In genomic region chr13:106348032-106348431, GRCh38 we compare ENCODE assay signal across 13 cellular contexts.
DNase-seq lines count a peak whose midpoint lies in the region; ATAC-seq and TF ChIP-seq lines count a peak whose summit lies in the region.
"Had no signal": no experiment of that assay in that cellular context is flagged by ENCODE, and none has a peak within 500 bp of the region (broad histone marks: within the 10 kb centered on the region; RNA-seq: fewer than 3 reads in every experiment).

No MANE protein-coding gene starts in this region.

- CTCF ChIA-PET in WTC11 (lab: Charles Lee), result interaction anchor here (0.9 kb wide), 1 partner anchor 34 kb away, joined by 3 read pairs; no protein-coding TSS in a partner anchor

- H3K27ac Mint-ChIP-seq in WTC11 (no peak overlapping the region), type B pancreatic cell (peak overlapping the region; percentile 73), nephron progenitor cell (no peak overlapping the region)
- H3K27ac Mint-ChIP-seq: memory B cell; stimulated activated naive B cell treated with anti-CD40 and anti-IgM and Interleukin-4, amounts not matched to agents 10 μg/mL and 1 μg/mL and 100 μg/mL, for 72 hours had no signal

- H3K27me3 Mint-ChIP-seq in WTC11 (ENCODE audit: low read depth) (peaks cover 23% of the 10 kb centered on the region), type B pancreatic cell (peaks cover 19% of the 10 kb centered on the region), nephron progenitor cell (ENCODE audit: low read depth, poor library complexity) (peaks cover 4% of the 10 kb centered on the region)
- H3K27me3 Mint-ChIP-seq: memory B cell had no signal

- no peaks in the 10 kb centered on the region for H3K9me2 ChIP-seq in hepatocyte (replicated peaks; ENCODE audit: insufficient read depth)

- H3K9me3 ChIP-seq in hepatocyte (ENCODE audit: low read depth), result no peaks in the 10 kb centered on the region
- H3K9me3 ChIP-seq: esophagus muscularis mucosa had no signal

- 31% methylated on average over 3 of the region's 3 CpGs for WGBS in hepatocyte (ENCODE audit: low lambda C conversion rate, missing lambda C conversion rate)

- DNase-seq in NCI-H748 (lab: John Stamatoyannopoulos, UW; ENCODE audit: unreplicated experiment), result peak; percentile 6
- DNase-seq in NCI-H748 treated with DMSO at 0.1 percent for 48 hours (lab: John Stamatoyannopoulos, UW), result no peak
- DNase-seq in WTC11 (ENCODE audit: low spot score), result no peak
- DNase-seq in hepatocyte (ENCODE audit: low spot score), result peak; percentile 55
- no peak for DNase-seq in type B pancreatic cell (ENCODE audit: extremely low spot score, unreplicated experiment)
- DNase-seq in nephron progenitor cell, result no peak
- no peak for DNase-seq in NCI-H2107 treated with DMSO at 0.1 percent for 48 hours (lab: John Stamatoyannopoulos, UW; ENCODE audit: unreplicated experiment)
- DNase-seq: NCI-H446; stimulated activated naive B cell treated with anti-CD40 and anti-IgM and Interleukin-4, amounts not matched to agents 10 μg/mL and 1 μg/mL and 100 μg/mL, for 72 hours; SW 1271 had no signal

- no peak overlapping the region for H3K4me3 ChIP-seq in hepatocyte

- no peaks in the 10 kb centered on the region for H3K36me3 ChIP-seq in hepatocyte (replicated peaks; ENCODE audit: insufficient read depth, low read depth)
- H3K36me3 ChIP-seq: esophagus muscularis mucosa had no signal

- peak; percentile 23 for ATAC-seq in WTC11
- no peak for ATAC-seq in GM18858 (IDR thresholded peaks at IDR 0.05; ENCODE audit: unreplicated experiment)
- ATAC-seq: stimulated activated naive B cell treated with anti-CD40 and anti-IgM and Interleukin-4, amounts not matched to agents 10 μg/mL and 1 μg/mL and 100 μg/mL, for 72 hours had no signal

- peak overlapping the region; percentile 82 for H3K27ac ChIP-seq in hepatocyte
- H3K27ac ChIP-seq: esophagus muscularis mucosa had no signal

- H3K4me3 Mint-ChIP-seq in WTC11, result no peak overlapping the region
- H3K4me3 Mint-ChIP-seq in type B pancreatic cell, result peak overlapping the region; percentile 69
- H3K4me3 Mint-ChIP-seq in nephron progenitor cell, result no peak overlapping the region
- H3K4me3 Mint-ChIP-seq: memory B cell; stimulated activated naive B cell treated with anti-CD40 and anti-IgM and Interleukin-4, amounts not matched to agents 10 μg/mL and 1 μg/mL and 100 μg/mL, for 72 hours had no signal

- H2AFZ ChIP-seq in hepatocyte, result no peak overlapping the region

- H3K27me3 ChIP-seq in hepatocyte, result no peaks in the 10 kb centered on the region

- POLR2A ChIA-PET in WTC11 (lab: Charles Lee), result no interaction called here

- H3K9me3 Mint-ChIP-seq in WTC11 (no peaks in the 10 kb centered on the region), type B pancreatic cell (no peaks in the 10 kb centered on the region), nephron progenitor cell (peaks cover 2% of the 10 kb centered on the region)
- H3K9me3 Mint-ChIP-seq: memory B cell; stimulated activated naive B cell treated with anti-CD40 and anti-IgM and Interleukin-4, amounts not matched to agents 10 μg/mL and 1 μg/mL and 100 μg/mL, for 72 hours had no signal

- no peaks in the 10 kb centered on the region for H4K20me1 ChIP-seq in hepatocyte (ENCODE audit: insufficient read depth, poor library complexity, severe bottlenecking)

- H3K4me1 Mint-ChIP-seq in WTC11, result peaks cover 55% of the 10 kb centered on the region
- peaks cover 36% of the 10 kb centered on the region for H3K4me1 Mint-ChIP-seq in type B pancreatic cell (ENCODE audit: unreplicated experiment)
- peaks cover 51% of the 10 kb centered on the region for H3K4me1 Mint-ChIP-seq in nephron progenitor cell
- H3K4me1 Mint-ChIP-seq: memory B cell; stimulated activated naive B cell treated with anti-CD40 and anti-IgM and Interleukin-4, amounts not matched to agents 10 μg/mL and 1 μg/mL and 100 μg/mL, for 72 hours had no signal

- H3K36me3 Mint-ChIP-seq in WTC11 (no peaks in the 10 kb centered on the region), type B pancreatic cell (no peaks in the 10 kb centered on the region), nephron progenitor cell (ENCODE audit: low read depth) (no peaks in the 10 kb centered on the region)
- H3K36me3 Mint-ChIP-seq: memory B cell; stimulated activated naive B cell treated with anti-CD40 and anti-IgM and Interleukin-4, amounts not matched to agents 10 μg/mL and 1 μg/mL and 100 μg/mL, for 72 hours had no signal

- H3K4me1 ChIP-seq in hepatocyte (ENCODE audit: insufficient read depth), result peaks cover 16% of the 10 kb centered on the region

- no peaks in the 10 kb centered on the region for H3K79me2 ChIP-seq in hepatocyte

- TF ChIP-seq CTCF in WTC11 (IDR thresholded peaks at IDR 0.05), result no peak
- TF ChIP-seq CTCF in hepatocyte (IDR thresholded peaks at IDR 0.05; ENCODE audit: poor library complexity), result no peak
- no peak for TF ChIP-seq CTCF in type B pancreatic cell (conservative IDR thresholded peaks at IDR 0.05)
- no peak for TF ChIP-seq CTCF in nephron progenitor cell (IDR thresholded peaks at IDR 0.05)

- peak overlapping the region; percentile 86 for H3K4me2 ChIP-seq in hepatocyte

TF ChIP-seq in WTC11, 78 proteins besides CTCF, POLR2A, EP300 and RAD21:
- TF ChIP-seq NFE2L1 (CRISPR knock-in tag; IDR thresholded peaks at IDR 0.05) (no peak), JUN (CRISPR knock-in tag; IDR thresholded peaks at IDR 0.05) (no peak), FOXP1 (CRISPR knock-in tag; IDR thresholded peaks at IDR 0.05; ENCODE audit: borderline replicate concordance) (no peak), TEAD4 (CRISPR knock-in tag; IDR thresholded peaks at IDR 0.05) (no peak), ATF3 (CRISPR knock-in tag; conservative IDR thresholded peaks at IDR 0.05) (no peak), ZNF219 (CRISPR knock-in tag; IDR thresholded peaks at IDR 0.05; ENCODE audit: borderline replicate concordance) (no peak), ZNF121 (CRISPR knock-in tag; IDR thresholded peaks at IDR 0.05) (no peak), GTF2I (CRISPR knock-in tag; conservative IDR thresholded peaks at IDR 0.05) (no peak), ZNF263 (CRISPR knock-in tag; IDR thresholded peaks at IDR 0.05; ENCODE audit: low read depth) (no peak)

Comparison
In these comparisons a context has a peak if more than half of its experiments do, and no peak if none do; other contexts are left out.
1. DNase-seq: peak in NCI-H748 (single experiment) and hepatocyte (single experiment); none in NCI-H748 treated with DMSO at 0.1 percent for 48 hours (single experiment), WTC11 (single experiment), type B pancreatic cell (single experiment), nephron progenitor cell (single experiment) and NCI-H2107 treated with DMSO at 0.1 percent for 48 hours (single experiment).